ENCODE assay signal across 27 cellular contexts in genomic region chr2:158722266-158723105, GRCh38.
A peak's percentile ranks its signal among the peaks of the same experiment; 100 is the strongest.
DNase-seq lines count a peak whose midpoint lies in the region; ATAC-seq and TF ChIP-seq lines count a peak whose summit lies in the region.
"Had no signal": no experiment of that assay in that cellular context is flagged by ENCODE, and none has a peak within 500 bp of the region (broad histone marks: within the 10 kb centered on the region; RNA-seq: fewer than 3 reads in every experiment).

No MANE protein-coding gene starts in this region.

- no peak for TF ChIP-seq CTCF in dorsolateral prefrontal cortex (IDR thresholded peaks at IDR 0.05 in 54 of 56, conservative IDR thresholded peaks at IDR 0.05 in 2 of 56; ENCODE audit: low read depth in 1 of 56, partially characterized antibody in 56 of 56)

- H4K8ac ChIP-seq in mesenchymal stem cell (ENCODE audit: low read length): no peak overlapping the region

- H2AK5ac ChIP-seq in mesenchymal stem cell (ENCODE audit: low read length, severe bottlenecking): no peak overlapping the region

- H3K23ac ChIP-seq in mesenchymal stem cell (ENCODE audit: low read length in 2 of 2): no peak overlapping the region

- ATAC-seq in stimulated activated naive CD8-positive, alpha-beta T cell treated with anti-CD3 and anti-CD28 coated beads, Interleukin-15, amount 100 ng/mL, for 72 hours: peak; percentile 29
- ATAC-seq in stimulated activated naive CD8-positive, alpha-beta T cell treated with anti-CD3 and anti-CD28 coated beads, Interleukin-15, Interleukin-2, amounts not matched to agents 100 U/mL and 50 U/mL, for 24 hours: no peak
- no peak for ATAC-seq in HG03039 (IDR thresholded peaks at IDR 0.05; ENCODE audit: unreplicated experiment)
- ATAC-seq in GM19455 (IDR thresholded peaks at IDR 0.05; ENCODE audit: unreplicated experiment): no peak
- ATAC-seq in HG02623 (IDR thresholded peaks at IDR 0.05; ENCODE audit: unreplicated experiment): no peak
- ATAC-seq: left colon; natural killer cell treated with Interleukin-12 subunit alpha and Interleukin-12 subunit beta and Interleukin-15 and Interleukin-18, amount 100 ng/mL, for 72 hours; Right ventricle myocardium inferior had no signal

- H3K27ac ChIP-seq in dorsolateral prefrontal cortex (peak overlapping the region in 41 of 59 donors; percentile 9 to 98 (median 75)), mesenchymal stem cell (ENCODE audit: low read length, poor library complexity, severe bottlenecking) (no peak overlapping the region)
- H3K27ac ChIP-seq: BLaER1, heart right ventricle, parathyroid adenoma had no signal

- intact Hi-C loops in dorsolateral prefrontal cortex (cut with DNase I): loop anchor here (1.0 to 10.0 kb wide), 5 partner anchors 36 to 538 kb away; partner anchors contain the start of genes CCDC148 (in 1 of the 2) and PKP4 (in 1 of the 2)

- no peak for DNase-seq in stimulated activated naive CD8-positive, alpha-beta T cell treated with anti-CD3 and anti-CD28 coated beads, Interleukin-15, amount 100 ng/mL, for 72 hours
- no peak for DNase-seq in stimulated activated naive CD8-positive, alpha-beta T cell treated with anti-CD3 and anti-CD28 coated beads, Interleukin-15, Interleukin-2, amounts not matched to agents 100 U/mL and 50 U/mL, for 24 hours
- no peak for DNase-seq in dorsolateral prefrontal cortex
- no peak for DNase-seq in mesenchymal stem cell
- no peak for DNase-seq in NCI-H2107 (lab: John Stamatoyannopoulos, UW)
- DNase-seq: activated B cell treated with CpG ODN at 0.5 μM for 24 hours; activated CD4-positive, alpha-beta T cell treated with anti-CD3 and anti-CD28 coated beads, Interleukin-2, amount 50 U/mL, for 4 hours; aorta; Caco-2; heart right ventricle; IMR-90; left colon; NCI-H1105 treated with DMSO at 0.1 percent for 48 hours; NCI-H2029 treated with DMSO at 0.1 percent for 48 hours; NCI-H345; OCI-M1; T-helper 9 cell had no signal

- H2BK15ac ChIP-seq in mesenchymal stem cell (ENCODE audit: low read depth, poor library complexity, severe bottlenecking): peak overlapping the region; percentile 94

- H3K27me3 ChIP-seq in dorsolateral prefrontal cortex: no peaks in the 10 kb centered on the region
- H3K27me3 ChIP-seq in mesenchymal stem cell (ENCODE audit: control insufficient read depth in 1 of 2, insufficient read depth in 1 of 2, low read length in 2 of 2): peaks cover 0 to 35% of the 10 kb centered on the region in 2 experiments
- H3K27me3 ChIP-seq: BLaER1, heart right ventricle had no signal

- no peaks in the 10 kb centered on the region for H3K79me1 ChIP-seq in mesenchymal stem cell (replicated peaks; ENCODE audit: low read length, poor library complexity, severe bottlenecking)

- no peaks in the 10 kb centered on the region for H3K4me1 Mint-ChIP-seq in stimulated activated naive CD8-positive, alpha-beta T cell treated with anti-CD3 and anti-CD28 coated beads, Interleukin-15, amount 100 ng/mL, for 72 hours
- H3K4me1 Mint-ChIP-seq: activated B cell treated with CpG ODN at 0.5 μM for 24 hours; activated naive CD4-positive, alpha-beta T cell treated with anti-CD3 and anti-CD28 coated beads, Interleukin-2, amount 50 U/mL, for 24 hours; central memory CD8-positive, alpha-beta T cell had no signal

- no peaks in the 10 kb centered on the region for H3K27me3 Mint-ChIP-seq in stimulated activated naive CD8-positive, alpha-beta T cell treated with anti-CD3 and anti-CD28 coated beads, Interleukin-15, amount 100 ng/mL, for 72 hours
- H3K27me3 Mint-ChIP-seq: activated B cell treated with CpG ODN at 0.5 μM for 24 hours; activated naive CD4-positive, alpha-beta T cell treated with anti-CD3 and anti-CD28 coated beads, Interleukin-2, amount 50 U/mL, for 24 hours had no signal

- H3K14ac ChIP-seq in mesenchymal stem cell (ENCODE audit: low read length in 2 of 2): no peak overlapping the region

- H3K4me3 ChIP-seq in dorsolateral prefrontal cortex (peak overlapping the region in 2 of 59 donors; percentile 18), mesenchymal stem cell (ENCODE audit: insufficient read depth in 1 of 2, low read depth in 1 of 2, low read length in 2 of 2) (no peak overlapping the region)
- H3K4me3 ChIP-seq: BLaER1, heart right ventricle had no signal

- no peak overlapping the region for H2BK120ac ChIP-seq in mesenchymal stem cell (ENCODE audit: low read depth, low read length)

- no peak overlapping the region for H4K91ac ChIP-seq in mesenchymal stem cell (ENCODE audit: low read length)

- H3K9me3 ChIP-seq in mesenchymal stem cell (ENCODE audit: control insufficient read depth, low read length): no peaks in the 10 kb centered on the region
- H3K9me3 ChIP-seq: BLaER1, Caco-2, heart right ventricle had no signal

- H3K27ac Mint-ChIP-seq in stimulated activated naive CD8-positive, alpha-beta T cell treated with anti-CD3 and anti-CD28 coated beads, Interleukin-15, amount 100 ng/mL, for 72 hours: no peak overlapping the region
- H3K27ac Mint-ChIP-seq: activated B cell treated with CpG ODN at 0.5 μM for 24 hours; activated naive CD4-positive, alpha-beta T cell treated with anti-CD3 and anti-CD28 coated beads, Interleukin-2, amount 50 U/mL, for 24 hours; mesothelial cell of epicardium; natural killer cell treated with Interleukin-12 subunit alpha and Interleukin-12 subunit beta and Interleukin-15 and Interleukin-18, amount 100 ng/mL, for 72 hours had no signal

- H3K9me3 Mint-ChIP-seq in stimulated activated naive CD8-positive, alpha-beta T cell treated with anti-CD3 and anti-CD28 coated beads, Interleukin-15, amount 100 ng/mL, for 72 hours: no peaks in the 10 kb centered on the region
- H3K9me3 Mint-ChIP-seq: activated B cell treated with CpG ODN at 0.5 μM for 24 hours; activated naive CD4-positive, alpha-beta T cell treated with anti-CD3 and anti-CD28 coated beads, Interleukin-2, amount 50 U/mL, for 24 hours; central memory CD8-positive, alpha-beta T cell; mesothelial cell of epicardium; natural killer cell treated with Interleukin-12 subunit alpha and Interleukin-12 subunit beta and Interleukin-15 and Interleukin-18, amount 100 ng/mL, for 72 hours had no signal

- peak overlapping the region in 1 of 2 experiments; percentile 45 for H3K18ac ChIP-seq in mesenchymal stem cell (ENCODE audit: low read depth in 1 of 2, low read length in 2 of 2)

- no peak overlapping the region for H2BK12ac ChIP-seq in mesenchymal stem cell (ENCODE audit: low read length in 2 of 2)

- H3K4me3 Mint-ChIP-seq in stimulated activated naive CD8-positive, alpha-beta T cell treated with anti-CD3 and anti-CD28 coated beads, Interleukin-15, amount 100 ng/mL, for 72 hours: no peak overlapping the region
- H3K4me3 Mint-ChIP-seq: activated B cell treated with CpG ODN at 0.5 μM for 24 hours; activated naive CD4-positive, alpha-beta T cell treated with anti-CD3 and anti-CD28 coated beads, Interleukin-2, amount 50 U/mL, for 24 hours; central memory CD8-positive, alpha-beta T cell; mesothelial cell of epicardium; natural killer cell treated with Interleukin-12 subunit alpha and Interleukin-12 subunit beta and Interleukin-15 and Interleukin-18, amount 100 ng/mL, for 72 hours had no signal

- peaks cover 24% of the 10 kb centered on the region for H3K4me1 ChIP-seq in mesenchymal stem cell (ENCODE audit: control insufficient read depth, insufficient read depth, low read depth, low read length)
- H3K4me1 ChIP-seq: parathyroid adenoma had no signal

- no peak overlapping the region for H3K9ac ChIP-seq in mesenchymal stem cell (ENCODE audit: low read length)
- H3K9ac ChIP-seq: BLaER1, parathyroid adenoma had no signal

- no peak overlapping the region for H2BK5ac ChIP-seq in mesenchymal stem cell (ENCODE audit: low read depth, low read length, poor library complexity, severe bottlenecking)

- H3K36me3 ChIP-seq in mesenchymal stem cell (ENCODE audit: control insufficient read depth in 1 of 2, insufficient read depth in 2 of 2, low read depth in 1 of 2, low read length in 2 of 2): no peaks in the 10 kb centered on the region
- H3K36me3 ChIP-seq: BLaER1, heart right ventricle had no signal

- no peak overlapping the region for H2AFZ ChIP-seq in mesenchymal stem cell (ENCODE audit: low read depth, low read length)
- H2AFZ ChIP-seq: parathyroid adenoma had no signal

- H3K4me2 ChIP-seq in mesenchymal stem cell (ENCODE audit: low read length, poor library complexity, severe bottlenecking): no peak overlapping the region
- H3K4me2 ChIP-seq: BLaER1 had no signal

- peak overlapping the region in 1 of 2 experiments; percentile 16 for H3K4ac ChIP-seq in mesenchymal stem cell (ENCODE audit: low read depth in 1 of 2, low read length in 2 of 2)

- WGBS in mesenchymal stem cell: 90% methylated on average over 9 of the region's 9 CpGs
